Comparison of ENCODE assay signal across 20 cellular contexts in the genomic region with DNA sequence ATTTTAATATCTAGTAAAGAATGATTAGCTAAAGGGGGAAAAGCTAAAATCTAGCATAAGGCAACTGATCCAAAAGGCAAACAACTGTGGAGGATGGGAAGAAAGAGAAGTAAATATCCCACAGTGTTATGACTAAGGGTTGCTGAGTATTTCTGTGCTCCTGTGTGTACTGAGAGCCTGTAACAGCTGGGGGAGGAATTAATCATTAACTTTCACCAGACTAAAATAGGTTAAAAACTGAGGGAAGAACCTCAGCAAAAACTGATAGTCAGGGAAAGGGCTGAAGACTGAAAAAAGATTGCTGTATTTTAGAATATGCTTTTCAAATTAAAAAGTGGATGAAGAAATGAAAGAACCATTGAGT.
A peak's percentile ranks its signal among the peaks of the same experiment; 100 is the strongest.
DNase-seq lines count a peak whose midpoint lies in the region; ATAC-seq, FAIRE-seq and TF ChIP-seq lines count a peak whose summit lies in the region.
"Had no signal": no experiment of that assay in that cellular context is flagged by ENCODE, and none has a peak within 500 bp of the region (broad histone marks: within the 10 kb centered on the region; RNA-seq: fewer than 3 reads in every experiment).

No MANE protein-coding gene starts in this region.

- H3K4me3 ChIP-seq in bronchial epithelial cell (ENCODE audit: low read depth, low read length) (no peak overlapping the region), pancreas (peak overlapping the region in 1 of 4 donors; percentile 7)
- H3K4me3 ChIP-seq: heart left ventricle had no signal

- H3K9me3 ChIP-seq in pancreas (no peaks in the 10 kb centered on the region), H9 (ENCODE audit: control insufficient read depth, low read depth, low read length) (no peaks in the 10 kb centered on the region)
- H3K9me3 ChIP-seq: heart left ventricle had no signal

- H3K27me3 Mint-ChIP-seq in H9 (ENCODE audit: low read depth), result no peaks in the 10 kb centered on the region
- H3K27me3 Mint-ChIP-seq: activated B cell treated with CpG ODN at 0.5 μM for 24 hours, memory B cell had no signal

- H3K23me2 ChIP-seq in H9 (ENCODE audit: insufficient read length, low read depth, low read length, poor library complexity, severe bottlenecking), result no peaks in the 10 kb centered on the region

- H3K9me3 Mint-ChIP-seq in H9, result no peaks in the 10 kb centered on the region; a peak in 1 of 5 replicates

- H2BK12ac ChIP-seq in H9 (ENCODE audit: insufficient read length, low read depth, low read length), result no peak overlapping the region

- H3K36me3 ChIP-seq in bronchial epithelial cell (ENCODE audit: control insufficient read depth, insufficient read depth, low read length), result no peaks in the 10 kb centered on the region
- no peaks in the 10 kb centered on the region for H3K36me3 ChIP-seq in pancreas
- H3K36me3 ChIP-seq: heart left ventricle had no signal

- no peak overlapping the region for H4K8ac ChIP-seq in H9 (replicated peaks; ENCODE audit: insufficient read length, low read depth, low read length)

- H3K4me1 ChIP-seq in pancreas, result peaks cover 12 to 36% (median 25%) of the 10 kb centered on the region in 3 donors
- H3K4me1 ChIP-seq in H9 (ENCODE audit: insufficient read depth, low read length), result no peaks in the 10 kb centered on the region
- H3K4me1 ChIP-seq: heart left ventricle, parathyroid adenoma had no signal

- TF ChIP-seq CTCF in bronchial epithelial cell (IDR thresholded peaks at IDR 0.05; ENCODE audit: insufficient read depth, low read length, severe bottlenecking), result no peak
- no peak for TF ChIP-seq CTCF in pancreas (IDR thresholded peaks at IDR 0.05)
- no peak for TF ChIP-seq CTCF in D721Med (IDR thresholded peaks at IDR 0.05; ENCODE audit: insufficient read depth, missing control alignments)
- no peak for TF ChIP-seq CTCF in H9 (conservative IDR thresholded peaks at IDR 0.05)

- no peak overlapping the region for H3K18ac ChIP-seq in H9 (ENCODE audit: insufficient read length, low read depth, low read length)

- H4K20me1 ChIP-seq in H9 (ENCODE audit: control insufficient read depth, insufficient read depth, insufficient read length), result no peaks in the 10 kb centered on the region

- DNase-seq in bronchial epithelial cell (ENCODE audit: low read depth) (peak; percentile 27), pancreas (peak in 3 of 6 donors; percentile 9 to 19 (median 16)), D721Med (ENCODE audit: insufficient read length, low spot score) (no peak), H9 (no peak)
- DNase-seq: activated B cell treated with CpG ODN at 0.5 μM for 24 hours; activated T-cell treated with anti-CD3 and anti-CD28 coated beads, Interleukin-2, amount 50 U/mL, for 1 hour; amniotic stem cell; heart left ventricle; KBM-7; NCI-H1930; NK-92 treated with Interleukin-12 subunit alpha and Interleukin-12 subunit beta, amount 100 ng/mL, for 24 hours; stimulated activated CD4-positive, alpha-beta T cell treated with anti-CD3 and anti-CD28 coated beads, Interleukin-4, amount 100 ng/mL, for 1 hour; stimulated activated naive CD4-positive, alpha-beta T cell had no signal

- no peak overlapping the region for H3K27ac Mint-ChIP-seq in H9
- H3K27ac Mint-ChIP-seq: activated B cell treated with CpG ODN at 0.5 μM for 24 hours, memory B cell had no signal

- H3K4ac ChIP-seq in H9 (ENCODE audit: low read depth, low read length), result no peak overlapping the region

- H2AFZ ChIP-seq in H9 (ENCODE audit: low read length), result no peak overlapping the region
- H2AFZ ChIP-seq: parathyroid adenoma had no signal

- H2BK5ac ChIP-seq in H9 (ENCODE audit: insufficient read length, low read length), result no peak overlapping the region

- intact Hi-C loops in pancreas (cut with DNase I), result no loop called here

- no peak overlapping the region for H3K23ac ChIP-seq in H9 (ENCODE audit: insufficient read length, low read depth, low read length)

- no peak overlapping the region for H2BK15ac ChIP-seq in H9 (ENCODE audit: low read depth, low read length)

- H2BK120ac ChIP-seq in H9 (ENCODE audit: low read depth, low read length, poor library complexity, severe bottlenecking), result no peak overlapping the region

- H3K79me2 ChIP-seq in H9 (ENCODE audit: insufficient read depth, low read length), result no peaks in the 10 kb centered on the region
- H3K79me2 ChIP-seq: parathyroid adenoma had no signal

- no peaks in the 10 kb centered on the region for H3K4me1 Mint-ChIP-seq in H9
- H3K4me1 Mint-ChIP-seq: activated B cell treated with CpG ODN at 0.5 μM for 24 hours, memory B cell had no signal

- FAIRE-seq in bronchial epithelial cell (lab: Jason Lieb, UNC) (no peak), pancreas (lab: Jason Lieb, UNC) (no peak), D721Med (lab: Jason Lieb, UNC) (no peak)
- FAIRE-seq: GM18507 had no signal

- no peak overlapping the region for H4K91ac ChIP-seq in H9 (ENCODE audit: insufficient read length, low read depth, low read length)

- H2AK5ac ChIP-seq in H9 (ENCODE audit: insufficient read length, low read length), result no peak overlapping the region

- no peak overlapping the region for H3K9ac ChIP-seq in H9 (ENCODE audit: extremely low read depth, insufficient read length, low read length)
- H3K9ac ChIP-seq: parathyroid adenoma had no signal

- no peak overlapping the region for H4K5ac ChIP-seq in H9 (ENCODE audit: insufficient read length, low read depth, low read length)

- H3K27me3 ChIP-seq in bronchial epithelial cell (ENCODE audit: control insufficient read depth, insufficient read depth, low read length), result no peaks in the 10 kb centered on the region
- no peaks in the 10 kb centered on the region for H3K27me3 ChIP-seq in pancreas
- H3K27me3 ChIP-seq in H9 (ENCODE audit: insufficient read depth, low read length), result no peaks in the 10 kb centered on the region
- H3K27me3 ChIP-seq: heart left ventricle had no signal

- no peaks in the 10 kb centered on the region for H3K79me1 ChIP-seq in H9 (ENCODE audit: insufficient read depth, low read depth, low read length, poor library complexity, severe bottlenecking)

- H3K4me2 ChIP-seq in H9 (ENCODE audit: insufficient read depth, insufficient read length, low read length), result no peak overlapping the region

- H3T11ph ChIP-seq in H9 (ENCODE audit: low read length), result no peak overlapping the region

- ATAC-seq in GM18870 (IDR thresholded peaks at IDR 0.05; ENCODE audit: unreplicated experiment), result peak; percentile 87
- ATAC-seq in HG03175 (IDR thresholded peaks at IDR 0.05; ENCODE audit: unreplicated experiment), result peak; percentile 69
- ATAC-seq in pancreas, result peak; percentile 98 to 99 (median 99)
- ATAC-seq in GM21717 (IDR thresholded peaks at IDR 0.05; ENCODE audit: unreplicated experiment), result no peak
- ATAC-seq in activated CD4-positive, CD25-positive, alpha-beta regulatory T cell treated with anti-CD3 and anti-CD28 coated beads, Interleukin-2, amount 50 U/mL, for 24 hours, result no peak
- ATAC-seq: heart left ventricle had no signal

- no peak overlapping the region for H3K56ac ChIP-seq in H9 (ENCODE audit: insufficient read length, low read depth, low read length)

- H3K4me3 Mint-ChIP-seq in H9, result no peak overlapping the region
- H3K4me3 Mint-ChIP-seq: activated B cell treated with CpG ODN at 0.5 μM for 24 hours, memory B cell had no signal

- no peaks in the 10 kb centered on the region for H3K36me3 Mint-ChIP-seq in H9 (ENCODE audit: insufficient read depth in 1 of 3, low read depth in 3 of 3)
- H3K36me3 Mint-ChIP-seq: memory B cell had no signal

- no peak overlapping the region for H3K14ac ChIP-seq in H9 (ENCODE audit: insufficient read depth, low read length)

- H3K27ac ChIP-seq in pancreas, result peak overlapping the region; percentile 22 to 77 (median 50)
- no peak overlapping the region for H3K27ac ChIP-seq in H9 (ENCODE audit: insufficient read length, low read depth, low read length)
- H3K27ac ChIP-seq: heart left ventricle, parathyroid adenoma had no signal

- no peak overlapping the region for H2BK20ac ChIP-seq in H9 (ENCODE audit: low read depth, low read length, poor library complexity, severe bottlenecking)

Comparison
In these comparisons a context has a peak if more than half of its experiments do, and no peak if none do; other contexts are left out.
1. ATAC-seq: peak in GM18870 (single experiment), HG03175 (single experiment) and pancreas (4 of 4); none in GM21717 (single experiment) and activated CD4-positive, CD25-positive, alpha-beta regulatory T cell treated with anti-CD3 and anti-CD28 coated beads, Interleukin-2, amount 50 U/mL, for 24 hours (0 of 2).